Comparison of ENCODE assay signal across 8 cellular contexts in genomic region chr6:166383817-166384363, GRCh38. TPM values are rescaled to one million over a fixed set of nuclear protein-coding genes. Genes with fewer than 3 reads are reported as not detected.
DNase-seq lines count a peak whose midpoint lies in the region; ATAC-seq and TF ChIP-seq lines count a peak whose summit lies in the region.
"Not testable (repeated sequence)": the region's sequence is repeated elsewhere in the genome, so short reads cannot be mapped to it uniquely, and the experiment has no call there.

No MANE protein-coding gene starts in this region.

- not testable (repeated sequence) for H3K27me3 Mint-ChIP-seq in T-cell

- not testable (repeated sequence) for H3K27me3 ChIP-seq in skeletal muscle tissue (ENCODE audit: control insufficient read depth in 3 of 3, insufficient read depth in 3 of 3, low read length in 3 of 3); vagina

- CTCF ChIA-PET in T-cell (lab: Charles Lee) = not testable (repeated sequence)

- H3K4me1 Mint-ChIP-seq in T-cell = peaks cover 10 to 17% (median 15%) of the 10 kb centered on the region in 3 donors

- H3K27ac Mint-ChIP-seq in T-cell = peak overlapping the region; percentile 82 to 86

- peak overlapping the region; percentile 80 to 95 (median 86) for H3K4me3 Mint-ChIP-seq in T-cell

- H3K4me3 ChIP-seq in lower leg skin (ENCODE audit: low read depth, poor library complexity, severe bottlenecking) (peak overlapping the region; percentile 94), skeletal muscle tissue (ENCODE audit: low read length in 3 of 3) (peak overlapping the region; percentile 90 to 98 (median 93)), vagina (peak overlapping the region; percentile 91 to 95)

- not testable (repeated sequence) for TF ChIP-seq CTCF in lower leg skin (IDR thresholded peaks at IDR 0.05); vagina (IDR thresholded peaks at IDR 0.05)

- not testable (repeated sequence) for H3K36me3 ChIP-seq in skeletal muscle tissue (ENCODE audit: control insufficient read depth in 3 of 3, insufficient read depth in 3 of 3, low read length in 3 of 3); vagina

- peaks cover 8 to 28% (median 12%) of the 10 kb centered on the region in 3 donors for H3K4me1 ChIP-seq in skeletal muscle tissue (ENCODE audit: control insufficient read depth in 3 of 3, insufficient read depth in 3 of 3, low read length in 3 of 3)
- peaks cover 18% of the 10 kb centered on the region for H3K4me1 ChIP-seq in vagina

- not testable (repeated sequence) for H3K36me3 Mint-ChIP-seq in T-cell

- not testable (repeated sequence) for TF ChIP-seq POLR2A in lower leg skin (IDR thresholded peaks at IDR 0.05); vagina (IDR thresholded peaks at IDR 0.05)

- not testable (repeated sequence) for H3K9me3 Mint-ChIP-seq in T-cell

- H3K9ac ChIP-seq in skeletal muscle tissue (ENCODE audit: low read depth in 1 of 3, low read length in 3 of 3) = peak overlapping the region; percentile 69 to 97 (median 86)

- WGBS in lower leg skin, 2 donors = 14% methylated on average over 20 of the region's 20 CpGs

- DNase-seq in T-cell = peak in 27 of 34 experiments; percentile 5 to 44 (median 21)
- DNase-seq in activated naive CD4-positive, alpha-beta T cell treated with anti-CD3 and anti-CD28 coated beads, Interleukin-2, amount 50 U/mL, for 16 hours = peak; percentile 37
- DNase-seq in epithelial cell of prostate (ENCODE audit: low read depth, low spot score); lower leg skin (ENCODE audit: low spot score in 2 of 2); vagina (ENCODE audit: extremely low spot score in 2 of 2): not testable (repeated sequence)

- ATAC-seq in GM18511 (IDR thresholded peaks at IDR 0.05; ENCODE audit: unreplicated experiment) (peak; percentile 4), HG03520 (IDR thresholded peaks at IDR 0.05; ENCODE audit: unreplicated experiment) (peak; percentile 0)
- ATAC-seq in T-cell (replicated peaks in 1 of 4) = not testable (repeated sequence)

- not testable (repeated sequence) for H3K9me3 ChIP-seq in skeletal muscle tissue (ENCODE audit: control insufficient read depth in 3 of 3, low read length in 3 of 3); vagina

- POLR2A ChIA-PET in T-cell (lab: Charles Lee) = not testable (repeated sequence)

- intact Hi-C loops in lower leg skin (cut with DNase I; ENCODE audit: low total_unique reads) = not testable (repeated sequence)
- intact Hi-C loops in vagina (cut with DNase I) = loop anchor here (5.0 to 10.0 kb wide), 2 partner anchors 49 to 243 kb away; partner anchors contain the start of gene RPS6KA2

- H3K27ac ChIP-seq in epithelial cell of prostate (peak overlapping the region; percentile 72), skeletal muscle tissue (ENCODE audit: low read depth, low read length) (peak overlapping the region; percentile 98), vagina (peak overlapping the region; percentile 89)

RNA-seq across cellular contexts. Expression of gene MPC1, which starts 1.1 kb away (rescaled TPM):
- total RNA-seq in T-cell (10 to 100 TPM; 23.8 to 31.2 (median 27.5) TPM), lower leg skin (10 to 100 TPM; 35.4 to 63.6 (median 48.7) TPM), skeletal muscle tissue (88.2 TPM), vagina (44.0 TPM)

RNA-seq across cellular contexts. Expression of gene SFT2D1, which starts 41.5 kb away (rescaled TPM):
- total RNA-seq in T-cell = 10 to 100 TPM; 13.8 to 32.0 (median 24.6) TPM
- total RNA-seq in lower leg skin = 10 to 100 TPM; 23.6 to 42.9 (median 31.9) TPM
- 20.9 TPM for total RNA-seq in skeletal muscle tissue
- total RNA-seq in vagina = 23.3 TPM
